1 cellular context compared by ENCODE assay signal in genomic region chrX:46777971-46778810, GRCh38.
TF ChIP-seq lines count a peak whose summit lies in the region.

No MANE protein-coding gene starts in this region.

TF ChIP-seq in HEK293, 187 proteins besides CTCF, POLR2A, EP300 and RAD21 (continued from another document):
- TF ChIP-seq BCL11B (tag by site-specific recombination; IDR thresholded peaks at IDR 0.05; ENCODE audit: low read depth) (no peak), ZBTB21 (tag by site-specific recombination; IDR thresholded peaks at IDR 0.05) (no peak), ZNF2 (tag by site-specific recombination; IDR thresholded peaks at IDR 0.05) (no peak), ZNF549 (tag by site-specific recombination; IDR thresholded peaks at IDR 0.05) (no peak), TRIM28 (IDR thresholded peaks at IDR 0.05; ENCODE audit: borderline replicate concordance, low read length) (peak; percentile 43; the same call in 1 of the 2 replicates), PBX3 (CRISPR knock-in tag; IDR thresholded peaks at IDR 0.05) (no peak), ZNF555 (tag by site-specific recombination; conservative IDR thresholded peaks at IDR 0.05) (no peak), ZNF274 (IDR thresholded peaks at IDR 0.05; ENCODE audit: low read length) (no peak), ZNF274 (tag by site-specific recombination; IDR thresholded peaks at IDR 0.05; ENCODE audit: borderline replicate concordance) (no peak), ZNF335 (tag by site-specific recombination; conservative IDR thresholded peaks at IDR 0.05) (peak; percentile 42; the same call in 1 of the 2 replicates), ZBTB11 (tag by site-specific recombination; conservative IDR thresholded peaks at IDR 0.05; ENCODE audit: low read depth) (no peak), TCF7L2 (IDR thresholded peaks at IDR 0.05; ENCODE audit: borderline replicate concordance, low read depth, low read length) (peak; percentile 75), ZNF169 (tag by site-specific recombination; IDR thresholded peaks at IDR 0.05) (no peak), ZNF585B (tag by site-specific recombination; IDR thresholded peaks at IDR 0.05) (no peak), ZNF341 (tag by site-specific recombination; IDR thresholded peaks at IDR 0.05; ENCODE audit: low read depth) (no peak), ZNF350 (tag by site-specific recombination; IDR thresholded peaks at IDR 0.05) (no peak), KLF10 (tag by site-specific recombination; IDR thresholded peaks at IDR 0.05) (no peak), ZNF48 (tag by site-specific recombination; IDR thresholded peaks at IDR 0.05) (no peak), ZFP3 (tag by site-specific recombination; IDR thresholded peaks at IDR 0.05; ENCODE audit: low read depth) (no peak), ZNF596 (tag by site-specific recombination; IDR thresholded peaks at IDR 0.05) (no peak), EGR2 (tag by site-specific recombination; IDR thresholded peaks at IDR 0.05; ENCODE audit: low read depth) (no peak), ZNF600 (tag by site-specific recombination; IDR thresholded peaks at IDR 0.05) (no peak), GLIS1 (tag by site-specific recombination; IDR thresholded peaks at IDR 0.05) (0 out of 2 replicates have a peak, but pooled peaks have one; percentile 11), ZNF792 (tag by site-specific recombination; IDR thresholded peaks at IDR 0.05) (no peak), ZNF16 (tag by site-specific recombination; IDR thresholded peaks at IDR 0.05; ENCODE audit: low read depth) (no peak), ZNF645 (tag by site-specific recombination; IDR thresholded peaks at IDR 0.05) (no peak), IKZF3 (tag by site-specific recombination; IDR thresholded peaks at IDR 0.05) (no peak), INSM2 (tag by site-specific recombination; IDR thresholded peaks at IDR 0.05) (no peak), PRDM1 (tag by site-specific recombination; IDR thresholded peaks at IDR 0.05) (peak; percentile 69), ZNF302 (tag by site-specific recombination; IDR thresholded peaks at IDR 0.05; ENCODE audit: low read depth) (no peak), ZSCAN4 (tag by site-specific recombination; IDR thresholded peaks at IDR 0.05) (no peak), ZBTB20 (tag by site-specific recombination; IDR thresholded peaks at IDR 0.05) (no peak), ZNF692 (tag by site-specific recombination; IDR thresholded peaks at IDR 0.05) (0 out of 2 replicates have a peak, but pooled peaks have one; percentile 33), ZNF544 (tag by site-specific recombination; IDR thresholded peaks at IDR 0.05) (no peak), ZBTB8A (tag by site-specific recombination; IDR thresholded peaks at IDR 0.05) (no peak)
